Comparison of ENCODE assay signal across 18 cellular contexts in genomic region chr14:72645706-72646105, GRCh38.
DNase-seq lines count a peak whose midpoint lies in the region; ATAC-seq and TF ChIP-seq lines count a peak whose summit lies in the region.
"Had no signal": no experiment of that assay in that cellular context is flagged by ENCODE, and none has a peak within 500 bp of the region (broad histone marks: within the 10 kb centered on the region; RNA-seq: fewer than 3 reads in every experiment).

No MANE protein-coding gene starts in this region.

- H3K4ac ChIP-seq in IMR-90 (ENCODE audit: low read depth, low read length) (peak overlapping the region; percentile 79), mesendoderm (ENCODE audit: low read depth, low read length) (no peak overlapping the region)

- H3K27me3 Mint-ChIP-seq in activated T-cell treated with anti-CD3 and anti-CD28 coated beads, Interleukin-2, amount 50 U/mL, for 4 hours (ENCODE audit: low read depth), result peaks cover 7% of the 10 kb centered on the region

- no peak for TF ChIP-seq CTCF in AG04450 (IDR thresholded peaks at IDR 0.05; ENCODE audit: low read depth, low read length)
- no peak for TF ChIP-seq CTCF in IMR-90 (conservative IDR thresholded peaks at IDR 0.05; ENCODE audit: low read depth, low read length)
- TF ChIP-seq CTCF in epithelial cell of esophagus (IDR thresholded peaks at IDR 0.05; ENCODE audit: insufficient read depth, low read depth, low read length, missing control alignments), result no peak

- H2BK5ac ChIP-seq in IMR-90 (ENCODE audit: low read depth, low read length, poor library complexity, severe bottlenecking) (peak overlapping the region; percentile 78), mesendoderm (ENCODE audit: low read length) (no peak overlapping the region)

- H4K8ac ChIP-seq in IMR-90 (ENCODE audit: low read depth in 2 of 2, low read length in 2 of 2) (peak overlapping the region; percentile 5 to 90; a peak in 3 of 4 replicates), mesendoderm (ENCODE audit: low read depth, low read length) (no peak overlapping the region)

- no peaks in the 10 kb centered on the region for H3K79me2 ChIP-seq in mesendoderm (ENCODE audit: control insufficient read depth, insufficient read depth, low read length)

- H3K4me2 ChIP-seq in IMR-90 (ENCODE audit: low read depth, low read length), result no peak overlapping the region
- no peak overlapping the region for H3K4me2 ChIP-seq in mesendoderm (ENCODE audit: low read length)

- no peaks in the 10 kb centered on the region for H3K36me3 ChIP-seq in IMR-90 (ENCODE audit: control insufficient read depth, insufficient read depth, low read length)
- H3K36me3 ChIP-seq in mesendoderm (ENCODE audit: control insufficient read depth, insufficient read depth, low read length), result no peaks in the 10 kb centered on the region
- H3K36me3 ChIP-seq: BE2C had no signal

- no peak overlapping the region for H2AFZ ChIP-seq in IMR-90 (replicated peaks; ENCODE audit: low read length, poor library complexity)

- H2BK15ac ChIP-seq in IMR-90 (ENCODE audit: low read depth, low read length) (peak overlapping the region; percentile 31; the same call in 2 of the 3 replicates), mesendoderm (replicated peaks; ENCODE audit: low read depth) (no peak overlapping the region)

- H3K27ac ChIP-seq in AG04450 (ENCODE audit: low read depth, low read length) (peak overlapping the region; percentile 31), IMR-90 (ENCODE audit: insufficient read depth, low read length) (no peak overlapping the region), mesendoderm (ENCODE audit: low read depth, low read length) (no peak overlapping the region)
- H3K27ac ChIP-seq: C4-2B had no signal

- TF ChIP-seq RAD21 in IMR-90 (IDR thresholded peaks at IDR 0.05; ENCODE audit: low read length), result no peak

- H3K14ac ChIP-seq in IMR-90 (replicated peaks; ENCODE audit: low read depth, low read length), result peak overlapping the region; percentile 96; the same call in 1 of the 2 replicates

- H3K4me3 ChIP-seq in AG04450 (ENCODE audit: low read depth, low read length) (no peak overlapping the region), IMR-90 (ENCODE audit: insufficient read depth, low read depth, low read length) (no peak overlapping the region), epithelial cell of esophagus (ENCODE audit: low read length) (no peak overlapping the region), mesendoderm (ENCODE audit: low read length) (no peak overlapping the region)

- H4K20me1 ChIP-seq in IMR-90 (ENCODE audit: insufficient read depth, low read length), result no peaks in the 10 kb centered on the region

- intact Hi-C loops in IMR-90 (cut with micrococcal nuclease), result no loop called here

- BruUV-seq in IMR-90 (replicated peaks; lab: Mats Ljungman, UMichigan), result no TSS peak

- POLR2A ChIA-PET in AG04450 (lab: Yijun Ruan, JAX), result no interaction called here
- POLR2A ChIA-PET in IMR-90 (lab: Charles Lee; ENCODE audit: unreplicated experiment), result interaction anchor here (1.0 kb wide), 1 partner anchor 20 kb away, joined by 4 read pairs; no protein-coding TSS in a partner anchor

- H3K9ac ChIP-seq in IMR-90 (ENCODE audit: low read depth, low read length), result no peak overlapping the region
- no peak overlapping the region for H3K9ac ChIP-seq in mesendoderm (ENCODE audit: low read length)

- CTCF ChIA-PET in AG04450 (lab: Charles Lee), result interaction anchor here (0.7 kb wide), 1 partner anchor 29 kb away, joined by 3 read pairs; no protein-coding TSS in a partner anchor
- CTCF ChIA-PET in IMR-90 (lab: Yijun Ruan, JAX), result no interaction called here

- H3K4me3 Mint-ChIP-seq in activated T-cell treated with anti-CD3 and anti-CD28 coated beads, Interleukin-2, amount 50 U/mL, for 4 hours, result no peak overlapping the region
- H3K4me3 Mint-ChIP-seq: CD8-positive, alpha-beta T cell; HFFc6 had no signal

- H3K79me1 ChIP-seq in IMR-90 (ENCODE audit: low read depth in 1 of 2, low read length in 2 of 2) (peaks cover 0 to 44% of the 10 kb centered on the region in 2 experiments; a peak in 2 of 4 replicates), mesendoderm (ENCODE audit: low read length) (no peaks in the 10 kb centered on the region)

- H2BK120ac ChIP-seq in IMR-90 (ENCODE audit: low read depth, low read length), result peak overlapping the region; percentile 97
- no peak overlapping the region for H2BK120ac ChIP-seq in mesendoderm (ENCODE audit: low read depth, low read length)

- H2AK5ac ChIP-seq in IMR-90 (ENCODE audit: low read depth, low read length) (peak overlapping the region; percentile 94; the same call in 1 of the 2 replicates), mesendoderm (ENCODE audit: low read length) (no peak overlapping the region)

- peak overlapping the region; percentile 48 for H2AK9ac ChIP-seq in IMR-90 (replicated peaks; ENCODE audit: low read depth, low read length, poor library complexity)

- no peak for TF ChIP-seq POLR2A in IMR-90 (IDR thresholded peaks at IDR 0.05; ENCODE audit: low read depth, low read length)

- no peak for ATAC-seq in IMR-90 (ENCODE audit: low read depth)
- no peak for ATAC-seq in GM19023 (IDR thresholded peaks at IDR 0.05; ENCODE audit: unreplicated experiment)
- no peak for ATAC-seq in activated T-cell treated with anti-CD3 and anti-CD28 coated beads, Interleukin-2, amount 50 U/mL, for 4 hours
- ATAC-seq: CD8-positive, alpha-beta T cell had no signal

- DNase-seq in AG04450 (ENCODE audit: low read depth, low spot score) (no peak), IMR-90 (no peak), epithelial cell of esophagus (ENCODE audit: low read depth) (peak; percentile 15), mesendoderm (peak; percentile 27), cerebellar cortex (ENCODE audit: low spot score) (no peak)
- no peak for DNase-seq in activated T-cell treated with anti-CD3 and anti-CD28 coated beads, Interleukin-2, amount 50 U/mL, for 4 hours
- DNase-seq: ACHN; BE2C; CD8-positive, alpha-beta T cell; COR-L47; DMS153; DMS79 treated with DMSO at 0.1 percent for 48 hours; EL; GDM1; HCEC 1CT; HFFc6 had no signal

- no peaks in the 10 kb centered on the region for H3K4me1 Mint-ChIP-seq in activated T-cell treated with anti-CD3 and anti-CD28 coated beads, Interleukin-2, amount 50 U/mL, for 4 hours (ENCODE audit: low read depth)

- peak overlapping the region; percentile 95 for H2BK20ac ChIP-seq in IMR-90 (ENCODE audit: low read depth, low read length)

- no peak overlapping the region for H3K56ac ChIP-seq in IMR-90 (ENCODE audit: extremely low read depth, insufficient read depth, low read length)
- no peak overlapping the region for H3K56ac ChIP-seq in mesendoderm (ENCODE audit: low read length)

- H3K9me3 ChIP-seq in AG04450 (ENCODE audit: control insufficient read depth, insufficient read depth, low read length), result peaks cover 9% of the 10 kb centered on the region; the same call in 1 of the 2 replicates
- H3K9me3 ChIP-seq in IMR-90 (ENCODE audit: control insufficient read depth, insufficient read depth, low read length), result peaks cover 4% of the 10 kb centered on the region
- H3K9me3 ChIP-seq: BE2C had no signal

- in situ Hi-C loops in IMR-90 (cut with MboI; ENCODE audit: low sequenced_read_pairs), result no loop called here

- H3K4me1 ChIP-seq in IMR-90 (ENCODE audit: control insufficient read depth, insufficient read depth, low read length), result peaks cover 31% of the 10 kb centered on the region
- no peaks in the 10 kb centered on the region for H3K4me1 ChIP-seq in mesendoderm (ENCODE audit: control insufficient read depth, low read depth, low read length)

- peaks cover 43% of the 10 kb centered on the region for H3K9me1 ChIP-seq in IMR-90 (ENCODE audit: insufficient read depth, low read length)

- peak overlapping the region; percentile 91 for H4K91ac ChIP-seq in IMR-90 (ENCODE audit: insufficient read depth, low read depth, low read length)

- dilution Hi-C loops in IMR-90 (cut with HindIII; ENCODE audit: low sequenced_read_pairs, unreplicated experiment), result no loop called here

- H3K27me3 ChIP-seq in AG04450 (ENCODE audit: control insufficient read depth, insufficient read depth, low read length) (no peaks in the 10 kb centered on the region), IMR-90 (ENCODE audit: control insufficient read depth, insufficient read depth, low read length) (no peaks in the 10 kb centered on the region), mesendoderm (ENCODE audit: insufficient read depth, low read length, poor library complexity) (no peaks in the 10 kb centered on the region)
- H3K27me3 ChIP-seq: BE2C had no signal

- H3K23ac ChIP-seq in IMR-90 (ENCODE audit: low read depth, low read length) (peak overlapping the region; percentile 46; the same call in 1 of the 2 replicates), mesendoderm (ENCODE audit: low read length) (no peak overlapping the region)

- H3K36me3 Mint-ChIP-seq in activated T-cell treated with anti-CD3 and anti-CD28 coated beads, Interleukin-2, amount 50 U/mL, for 4 hours (ENCODE audit: insufficient read depth), result no peaks in the 10 kb centered on the region
- H3K36me3 Mint-ChIP-seq: CD8-positive, alpha-beta T cell had no signal

- peaks cover 2% of the 10 kb centered on the region for H3K9me3 Mint-ChIP-seq in activated T-cell treated with anti-CD3 and anti-CD28 coated beads, Interleukin-2, amount 50 U/mL, for 4 hours
- H3K9me3 Mint-ChIP-seq: CD8-positive, alpha-beta T cell had no signal

- H3K18ac ChIP-seq in IMR-90 (ENCODE audit: low read depth, low read length), result peak overlapping the region; percentile 74; the same call in 1 of the 2 replicates
- H3K18ac ChIP-seq in mesendoderm (ENCODE audit: low read length), result no peak overlapping the region

- WGBS in IMR-90 (ENCODE audit: extremely low coverage in 2 of 2, insufficient read length in 1 of 2), 2 experiments, result 86 to 100% methylated on average over 1 of the region's 5 CpGs
- 100% methylated on average over 1 of the region's 5 CpGs for WGBS in mesendoderm (ENCODE audit: extremely low coverage, insufficient coverage, low lambda C conversion rate)

- H4K5ac ChIP-seq in IMR-90 (ENCODE audit: low read depth, low read length) (peak overlapping the region; percentile 26; the same call in 1 of the 2 replicates), mesendoderm (ENCODE audit: low read length) (no peak overlapping the region)

TF ChIP-seq in IMR-90, 13 proteins besides CTCF, POLR2A, EP300 and RAD21 (continues in another document):
- TF ChIP-seq CHD1 (IDR thresholded peaks at IDR 0.05; ENCODE audit: low read depth, low read length) (no peak), RFX5 (IDR thresholded peaks at IDR 0.05; ENCODE audit: low read depth, low read length) (no peak), SMC3 (IDR thresholded peaks at IDR 0.05; ENCODE audit: low read depth, low read length) (no peak), MAFK (IDR thresholded peaks at IDR 0.05; ENCODE audit: low read depth, low read length) (no peak)
- TF ChIP-seq, protein P1, sequence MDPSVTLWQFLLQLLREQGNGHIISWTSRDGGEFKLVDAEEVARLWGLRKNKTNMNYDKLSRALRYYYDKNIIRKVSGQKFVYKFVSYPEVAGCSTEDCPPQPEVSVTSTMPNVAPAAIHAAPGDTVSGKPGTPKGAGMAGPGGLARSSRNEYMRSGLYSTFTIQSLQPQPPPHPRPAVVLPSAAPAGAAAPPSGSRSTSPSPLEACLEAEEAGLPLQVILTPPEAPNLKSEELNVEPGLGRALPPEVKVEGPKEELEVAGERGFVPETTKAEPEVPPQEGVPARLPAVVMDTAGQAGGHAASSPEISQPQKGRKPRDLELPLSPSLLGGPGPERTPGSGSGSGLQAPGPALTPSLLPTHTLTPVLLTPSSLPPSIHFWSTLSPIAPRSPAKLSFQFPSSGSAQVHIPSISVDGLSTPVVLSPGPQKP (IDR thresholded peaks at IDR 0.05; ENCODE audit: borderline replicate concordance, low read depth, low read length), result no peak

Comparison
In these comparisons a context has a peak if more than half of its experiments do, and no peak if none do; other contexts are left out.
1. DNase-seq: peak in epithelial cell of esophagus (single experiment) and mesendoderm (single experiment); none in AG04450 (single experiment), IMR-90 (single experiment), activated T-cell treated with anti-CD3 and anti-CD28 coated beads, Interleukin-2, amount 50 U/mL, for 4 hours (single experiment) and cerebellar cortex (single experiment).